ENCODE assay signal across 9 cellular contexts in genomic region chr9:129351642-129352151, GRCh38.
DNase-seq lines count a peak whose midpoint lies in the region; ATAC-seq and TF ChIP-seq lines count a peak whose summit lies in the region.
"Had no signal": no experiment of that assay in that cellular context is flagged by ENCODE, and none has a peak within 500 bp of the region (broad histone marks: within the 10 kb centered on the region; RNA-seq: fewer than 3 reads in every experiment).

No MANE protein-coding gene starts in this region.

- no peaks in the 10 kb centered on the region for H3K9me3 ChIP-seq in RWPE2 (ENCODE audit: severe bottlenecking)
- H3K9me3 ChIP-seq in fibroblast of lung (ENCODE audit: control insufficient read depth, insufficient read depth, low read depth, low read length) = no peaks in the 10 kb centered on the region

- peak; percentile 28 for DNase-seq in D341Med (ENCODE audit: low spot score)
- DNase-seq in RWPE2 (ENCODE audit: low spot score) = no peak
- peak in 1 of 2 donors; percentile 47 for DNase-seq in fibroblast of lung (ENCODE audit: low read depth in 2 of 2)
- no peak for DNase-seq in osteocyte (ENCODE audit: extremely low spot score, unreplicated experiment)
- no peak for DNase-seq in DMS114 treated with DMSO at 0.1 percent for 48 hours (lab: John Stamatoyannopoulos, UW; ENCODE audit: unreplicated experiment)
- DNase-seq in NCI-H187 treated with DMSO at 0.1 percent for 48 hours (lab: John Stamatoyannopoulos, UW) = no peak
- DNase-seq in NCI-H128 (lab: John Stamatoyannopoulos, UW; ENCODE audit: unreplicated experiment) = no peak
- DNase-seq in stimulated activated CD8-positive, alpha-beta memory T cell treated with anti-CD3 and anti-CD28 coated beads, Interleukin-4, amount 100 ng/mL, for 48 hours = no peak
- DNase-seq: activated CD4-positive, alpha-beta T cell treated with anti-CD3 and anti-CD28 coated beads, Interleukin-2, amount 10 ng/mL, durations not matched to agents 7 days and 5 days had no signal

- peaks cover 35% of the 10 kb centered on the region for H3K4me1 Mint-ChIP-seq in osteocyte (ENCODE audit: unreplicated experiment)

- H4K20me1 ChIP-seq in fibroblast of lung (ENCODE audit: control insufficient read depth, extremely low read depth, insufficient read depth, low read length) = no peaks in the 10 kb centered on the region

- H3K36me3 Mint-ChIP-seq in osteocyte (ENCODE audit: unreplicated experiment) = no peaks in the 10 kb centered on the region

- H3K9ac ChIP-seq in fibroblast of lung (ENCODE audit: insufficient read depth, low read length) = peak overlapping the region; percentile 30

- H3K27me3 ChIP-seq in RWPE2 (ENCODE audit: insufficient read depth, poor library complexity, severe bottlenecking) (no peaks in the 10 kb centered on the region), fibroblast of lung (ENCODE audit: control insufficient read depth, insufficient read depth, low read length) (no peaks in the 10 kb centered on the region)

- H3K27me3 Mint-ChIP-seq in osteocyte (ENCODE audit: unreplicated experiment) = no peaks in the 10 kb centered on the region

- no peak for ATAC-seq in RWPE2 (ENCODE audit: low read depth)

- peak overlapping the region; percentile 80 for H3K4me2 ChIP-seq in fibroblast of lung (ENCODE audit: extremely low read depth, insufficient read depth, low read length)

- H3K4me3 ChIP-seq in RWPE2 (ENCODE audit: severe bottlenecking) (peak overlapping the region; percentile 38), fibroblast of lung (replicated peaks in 1 of 4; ENCODE audit: control extremely low read depth in 1 of 4, insufficient read depth in 1 of 4, low read depth in 3 of 4, low read length in 4 of 4) (peak overlapping the region; percentile 19 to 55 (median 44))

- H3K4me1 ChIP-seq in RWPE2 (ENCODE audit: insufficient read depth, poor library complexity, severe bottlenecking) (no peaks in the 10 kb centered on the region), fibroblast of lung (ENCODE audit: control insufficient read depth, extremely low read depth, insufficient read depth, low read length) (peaks cover 4% of the 10 kb centered on the region)

- H3K79me2 ChIP-seq in fibroblast of lung (ENCODE audit: control insufficient read depth, insufficient read depth, low read length) = no peaks in the 10 kb centered on the region

- peak overlapping the region; percentile 77 for H3K27ac Mint-ChIP-seq in osteocyte (ENCODE audit: unreplicated experiment)
- H3K27ac Mint-ChIP-seq: activated CD4-positive, alpha-beta T cell treated with anti-CD3 and anti-CD28 coated beads, Interleukin-2, amount 10 ng/mL, durations not matched to agents 7 days and 5 days had no signal

- peak overlapping the region; percentile 59 for H2AFZ ChIP-seq in fibroblast of lung (ENCODE audit: low read length)

- H3K27ac ChIP-seq in RWPE2 (ENCODE audit: poor library complexity, severe bottlenecking) (no peak overlapping the region), fibroblast of lung (ENCODE audit: insufficient read depth, low read length) (no peak overlapping the region)

- peaks cover 5% of the 10 kb centered on the region for H3K9me3 Mint-ChIP-seq in osteocyte (ENCODE audit: unreplicated experiment)

- H3K36me3 ChIP-seq in RWPE2 (ENCODE audit: low read depth) (no peaks in the 10 kb centered on the region), fibroblast of lung (ENCODE audit: control insufficient read depth, insufficient read depth, low read length) (no peaks in the 10 kb centered on the region)

- peak overlapping the region; percentile 71 for H3K4me3 Mint-ChIP-seq in osteocyte (ENCODE audit: unreplicated experiment)
- H3K4me3 Mint-ChIP-seq: activated CD4-positive, alpha-beta T cell treated with anti-CD3 and anti-CD28 coated beads, Interleukin-2, amount 10 ng/mL, durations not matched to agents 7 days and 5 days had no signal

- TF ChIP-seq CTCF in RWPE2 (IDR thresholded peaks at IDR 0.05; ENCODE audit: poor library complexity, severe bottlenecking) = no peak
- TF ChIP-seq CTCF in fibroblast of lung (conservative IDR thresholded peaks at IDR 0.05 in 1 of 2, IDR thresholded peaks at IDR 0.05 in 1 of 2; ENCODE audit: low read depth in 1 of 2, low read length in 2 of 2) = no peak
- TF ChIP-seq CTCF in osteocyte (IDR thresholded peaks at IDR 0.05) = no peak
